In genomic region chr19:7550987-7551761, GRCh38 we compare ENCODE assay signal across 8 cellular contexts. TPM values are rescaled to one million over a fixed set of nuclear protein-coding genes. Genes with fewer than 3 reads are reported as not detected.
DNase-seq lines count a peak whose midpoint lies in the region; ATAC-seq and TF ChIP-seq lines count a peak whose summit lies in the region.

No MANE protein-coding gene starts in this region.

- peak overlapping the region in 5 of 7 donors; percentile 15 to 75 (median 55) for H3K27ac Mint-ChIP-seq in CD14-positive monocyte

- peaks cover 0 to 2% (median 0%) of the 10 kb centered on the region in 3 donors for H3K27me3 Mint-ChIP-seq in CD14-positive monocyte (ENCODE audit: low read depth in 3 of 3)

- peaks cover 11% of the 10 kb centered on the region for H3K4me1 Mint-ChIP-seq in CD14-positive monocyte

- peaks cover 63 to 79% of the 10 kb centered on the region in 2 donors for H3K36me3 Mint-ChIP-seq in CD14-positive monocyte

- no peak overlapping the region for H3K4me3 Mint-ChIP-seq in CD14-positive monocyte

- H3K9me3 Mint-ChIP-seq in CD14-positive monocyte, result peaks cover 0 to 1% (median 0%) of the 10 kb centered on the region in 7 donors

- ATAC-seq in omental fat pad (ENCODE audit: low FRiP score), result peak; percentile 94
- no peak for ATAC-seq in HG02678 (IDR thresholded peaks at IDR 0.05; ENCODE audit: unreplicated experiment)
- ATAC-seq in HG02642 (IDR thresholded peaks at IDR 0.05; ENCODE audit: poor library complexity, unreplicated experiment), result no peak

- DNase-seq in CD14-positive monocyte (ENCODE audit: low spot score), result no peak
- DNase-seq in HT1080 (ENCODE audit: low read depth), result peak; percentile 34
- DNase-seq in activated T-cell treated with anti-CD3 and anti-CD28 coated beads, Interleukin-2, amount 50 U/mL, for 48 hours, result peak; percentile 49 to 60
- peak; percentile 65 to 93 (median 80) for DNase-seq in head of caudate nucleus
- no peak for DNase-seq in omental fat pad (ENCODE audit: low spot score)
- no peak for DNase-seq in GF-D8 (lab: John Stamatoyannopoulos, UW)

- intact Hi-C loops in CD14-positive monocyte (cut with micrococcal nuclease), result no loop called here
- intact Hi-C loops in head of caudate nucleus (cut with DNase I), result no loop called here

- TF ChIP-seq CTCF in CD14-positive monocyte (IDR thresholded peaks at IDR 0.05) (no peak), omental fat pad (IDR thresholded peaks at IDR 0.05) (no peak)

RNA-seq across cellular contexts. Expression of gene PNPLA6, which starts 15.7 kb away (rescaled TPM):
- polyA plus RNA-seq in CD14-positive monocyte, result 10 to 100 TPM; 11.2 to 14.4 TPM
- total RNA-seq in HT1080 (2014; rRNA removed; shearing (Covaris generic)), result 51.1 and 55.4 TPM in 2 replicates
- polyA plus RNA-seq in HT1080 (2015; cell fraction: cytosol; rRNA removed), result 40.8 and 45.9 TPM in 2 replicates
- 63.2 and 79.4 TPM in 2 replicates for polyA plus RNA-seq in HT1080 (2015; cell fraction: nucleus; rRNA removed)
- 10 to 100 TPM; 50.3 to 92.4 (median 64.6) TPM for total RNA-seq in omental fat pad

RNA-seq across cellular contexts. Expression of gene MCOLN1, which starts 28.8 kb away (rescaled TPM):
- polyA plus RNA-seq in CD14-positive monocyte, result 10 to 100 TPM; 32.8 to 34.3 TPM
- 5.1 and 5.2 TPM in 2 replicates for total RNA-seq in HT1080 (2014; rRNA removed; shearing (Covaris generic))
- 9.3 and 11.9 TPM in 2 replicates for polyA plus RNA-seq in HT1080 (2015; cell fraction: cytosol; rRNA removed)
- 22.7 and 29.1 TPM in 2 replicates for polyA plus RNA-seq in HT1080 (2015; cell fraction: nucleus; rRNA removed)
- total RNA-seq in omental fat pad, result 10 to 100 TPM; 24.5 to 41.1 (median 31.9) TPM

RNA-seq across cellular contexts. Expression of gene ZNF358, which starts 35.3 kb away (rescaled TPM):
- 1 to 10 TPM in 1 of 2 donors, under 1 TPM in 1; 0.41 to 1.0 TPM for polyA plus RNA-seq in CD14-positive monocyte
- total RNA-seq in HT1080 (2014; rRNA removed; shearing (Covaris generic)), result 25.2 and 29.8 TPM in 2 replicates
- 37.0 and 40.0 TPM in 2 replicates for polyA plus RNA-seq in HT1080 (2015; cell fraction: cytosol; rRNA removed)
- polyA plus RNA-seq in HT1080 (2015; cell fraction: nucleus; rRNA removed), result 13.1 and 16.0 TPM in 2 replicates
- 10 to 100 TPM; 31.9 to 49.8 (median 36.6) TPM for total RNA-seq in omental fat pad

RNA-seq across cellular contexts. Expression of gene CAMSAP3, which starts 44.5 kb away (rescaled TPM):
- not detected for polyA plus RNA-seq in CD14-positive monocyte
- total RNA-seq in HT1080 (2014; rRNA removed; shearing (Covaris generic)), result not detected in 2 replicates
- polyA plus RNA-seq in HT1080 (2015; cell fraction: cytosol; rRNA removed), result not detected in 2 replicates
- polyA plus RNA-seq in HT1080 (2015; cell fraction: nucleus; rRNA removed), result not detected in 2 replicates
- 1 to 10 TPM in 1 of 4 donors, under 1 TPM in 2, not detected in 1; 0.36 to 1.0 (median 0.69) TPM for total RNA-seq in omental fat pad

Comparison
In these comparisons a context has a peak if more than half of its experiments do, and no peak if none do; other contexts are left out.
1. DNase-seq: peak in HT1080 (single experiment), activated T-cell treated with anti-CD3 and anti-CD28 coated beads, Interleukin-2, amount 50 U/mL, for 48 hours (2 of 2) and head of caudate nucleus (42 of 42); none in CD14-positive monocyte (single experiment), omental fat pad (single experiment) and GF-D8 (single experiment).